Comparison of ENCODE assay signal across 17 cellular contexts in genomic region chr4:183448436-183448835, GRCh38. TPM values are rescaled to one million over a fixed set of nuclear protein-coding genes. Genes with fewer than 3 reads are reported as not detected.
A peak's percentile ranks its signal among the peaks of the same experiment; 100 is the strongest.
DNase-seq lines count a peak whose midpoint lies in the region; ATAC-seq and TF ChIP-seq lines count a peak whose summit lies in the region.
"Had no signal": no experiment of that assay in that cellular context is flagged by ENCODE, and none has a peak within 500 bp of the region (broad histone marks: within the 10 kb centered on the region; RNA-seq: fewer than 3 reads in every experiment).

No MANE protein-coding gene starts in this region.

- peak overlapping the region; percentile 97 for H3K4me2 ChIP-seq in BLaER1
- peak overlapping the region; percentile 76; the same call in 1 of the 2 replicates for H3K4me2 ChIP-seq in DND-41 (ENCODE audit: insufficient read depth, low read length)

- peaks cover 49% of the 10 kb centered on the region for H3K36me3 Mint-ChIP-seq in activated CD8-positive, alpha-beta T cell treated with anti-CD3 and anti-CD28 coated beads for 36 hours (ENCODE audit: low read depth)
- H3K36me3 Mint-ChIP-seq in immature natural killer cell (peaks cover 0 to 23% (median 18%) of the 10 kb centered on the region in 3 donors), glutamatergic neuron (ENCODE audit: unreplicated experiment) (no peaks in the 10 kb centered on the region)

- CTCF ChIA-PET in activated CD8-positive, alpha-beta T cell treated with anti-CD3 and anti-CD28 coated beads for 36 hours (lab: Charles Lee): no interaction called here

- H3K9me3 ChIP-seq in BLaER1 (no peaks in the 10 kb centered on the region), DND-41 (ENCODE audit: insufficient read depth, low read length, severe bottlenecking) (no peaks in the 10 kb centered on the region), HAP-1 (no peaks in the 10 kb centered on the region)
- H3K9me3 ChIP-seq: breast epithelium, testis had no signal

- H4K20me1 ChIP-seq in BLaER1 (peaks cover 46% of the 10 kb centered on the region), DND-41 (ENCODE audit: insufficient read depth, low read length) (peaks cover 27% of the 10 kb centered on the region)

- peaks cover 67% of the 10 kb centered on the region for H3K36me3 ChIP-seq in BLaER1
- peaks cover 64% of the 10 kb centered on the region for H3K36me3 ChIP-seq in DND-41 (ENCODE audit: insufficient read depth, low read length)
- H3K36me3 ChIP-seq in HAP-1 (replicated peaks): peaks cover 47% of the 10 kb centered on the region

- H2AFZ ChIP-seq in DND-41 (ENCODE audit: low read depth, low read length): no peak overlapping the region

- no peak overlapping the region for H3K9ac ChIP-seq in BLaER1
- no peak overlapping the region for H3K9ac ChIP-seq in DND-41 (ENCODE audit: low read depth, low read length)

- POLR2A ChIA-PET in activated CD8-positive, alpha-beta T cell treated with anti-CD3 and anti-CD28 coated beads for 36 hours (lab: Charles Lee): interaction anchor here (1.6 kb wide), 1 partner anchor 57 kb away, joined by 5 read pairs; the partner anchor contains the start of gene ING2

- H3K4me3 Mint-ChIP-seq in activated CD8-positive, alpha-beta T cell treated with anti-CD3 and anti-CD28 coated beads for 36 hours: peak overlapping the region; percentile 16
- H3K4me3 Mint-ChIP-seq in immature natural killer cell (peak overlapping the region in 2 of 5 donors; percentile 12 to 50), glutamatergic neuron (ENCODE audit: unreplicated experiment) (no peak overlapping the region)

- no peak overlapping the region for H3K4me3 ChIP-seq in BLaER1
- H3K4me3 ChIP-seq in DND-41 (ENCODE audit: low read depth in 1 of 2, low read length in 2 of 2): no peak overlapping the region
- H3K4me3 ChIP-seq in HAP-1: no peak overlapping the region
- H3K4me3 ChIP-seq: breast epithelium, testis had no signal

- no peaks in the 10 kb centered on the region for H3K27me3 Mint-ChIP-seq in activated CD8-positive, alpha-beta T cell treated with anti-CD3 and anti-CD28 coated beads for 36 hours
- H3K27me3 Mint-ChIP-seq in immature natural killer cell (ENCODE audit: low read depth in 3 of 3) (peaks cover 5 to 11% (median 8%) of the 10 kb centered on the region in 3 donors), glutamatergic neuron (ENCODE audit: unreplicated experiment) (peaks cover 7% of the 10 kb centered on the region)

- ATAC-seq in DND-41 (ENCODE audit: insufficient read depth, low read depth): no peak
- ATAC-seq in activated CD8-positive, alpha-beta T cell treated with anti-CD3 and anti-CD28 coated beads for 36 hours: no peak
- ATAC-seq in HG02884 (IDR thresholded peaks at IDR 0.05; ENCODE audit: unreplicated experiment): no peak
- ATAC-seq: left cardiac atrium had no signal

- H3K9me3 Mint-ChIP-seq in activated CD8-positive, alpha-beta T cell treated with anti-CD3 and anti-CD28 coated beads for 36 hours: no peaks in the 10 kb centered on the region
- H3K9me3 Mint-ChIP-seq in immature natural killer cell (no peaks in the 10 kb centered on the region), glutamatergic neuron (ENCODE audit: unreplicated experiment) (peaks cover 9% of the 10 kb centered on the region)

- DNase-seq in DND-41 (no peak), immature natural killer cell (no peak), HAP-1 (ENCODE audit: low spot score in 2 of 2) (no peak), glutamatergic neuron (no peak), DMS114 treated with DMSO at 0.1 percent for 48 hours (lab: John Stamatoyannopoulos, UW; ENCODE audit: unreplicated experiment) (no peak)
- no peak for DNase-seq in activated CD8-positive, alpha-beta T cell treated with anti-CD3 and anti-CD28 coated beads for 36 hours
- DNase-seq: activated CD8-positive, alpha-beta memory T cell treated with anti-CD3 and anti-CD28 coated beads, Interleukin-2, amount 50 U/mL, for 4 hours; GDM1; head of caudate nucleus; left cardiac atrium; NCI-H1105 treated with DMSO at 0.1 percent for 48 hours; RPMI8226; testis had no signal

- H3K27me3 ChIP-seq in BLaER1: no peaks in the 10 kb centered on the region
- H3K27me3 ChIP-seq in DND-41 (ENCODE audit: insufficient read depth, low read length, poor library complexity): no peaks in the 10 kb centered on the region
- no peaks in the 10 kb centered on the region for H3K27me3 ChIP-seq in HAP-1 (ENCODE audit: low read depth)
- H3K27me3 ChIP-seq: breast epithelium, testis had no signal

- intact Hi-C loops in activated CD8-positive, alpha-beta T cell treated with anti-CD3 and anti-CD28 coated beads for 36 hours (cut with micrococcal nuclease): no loop called here

- H3K27ac ChIP-seq in BLaER1: no peak overlapping the region
- no peak overlapping the region for H3K27ac ChIP-seq in DND-41 (ENCODE audit: low read length)
- H3K27ac ChIP-seq: breast epithelium, C4-2B, testis had no signal

- H3K4me1 Mint-ChIP-seq in activated CD8-positive, alpha-beta T cell treated with anti-CD3 and anti-CD28 coated beads for 36 hours (ENCODE audit: low read depth): peaks cover 38% of the 10 kb centered on the region
- H3K4me1 Mint-ChIP-seq in immature natural killer cell (peaks cover 48 to 60% of the 10 kb centered on the region in 2 donors), glutamatergic neuron (ENCODE audit: low read depth, unreplicated experiment) (peaks cover 5% of the 10 kb centered on the region)

- H3K4me1 ChIP-seq in BLaER1 (peaks cover 35% of the 10 kb centered on the region), DND-41 (ENCODE audit: insufficient read depth, low read length) (peaks cover 28% of the 10 kb centered on the region), HAP-1 (peaks cover 18% of the 10 kb centered on the region)

- no peak overlapping the region for H3K27ac Mint-ChIP-seq in activated CD8-positive, alpha-beta T cell treated with anti-CD3 and anti-CD28 coated beads for 36 hours
- H3K27ac Mint-ChIP-seq in immature natural killer cell (peak overlapping the region in 4 of 6 donors; percentile 14 to 96 (median 62)), glutamatergic neuron (ENCODE audit: unreplicated experiment) (no peak overlapping the region)

- TF ChIP-seq CTCF in DND-41 (IDR thresholded peaks at IDR 0.05; ENCODE audit: borderline replicate concordance, extremely low read depth, low read length, poor library complexity, severe bottlenecking) (no peak), glutamatergic neuron (IDR thresholded peaks at IDR 0.05; ENCODE audit: partially characterized antibody, unreplicated experiment) (no peak)
- TF ChIP-seq CTCF in activated CD8-positive, alpha-beta T cell treated with anti-CD3 and anti-CD28 coated beads for 36 hours (IDR thresholded peaks at IDR 0.05): no peak

- peaks cover 55% of the 10 kb centered on the region for H3K79me2 ChIP-seq in DND-41 (ENCODE audit: insufficient read depth, low read length)

- in situ Hi-C loops in HAP-1 (cut with MboI; ENCODE audit: low sequenced_read_pairs): no loop called here

RNA-seq across cellular contexts. Expression of gene CDKN2AIP, which starts 4.0 kb away (rescaled TPM):
- total RNA-seq in activated CD8-positive, alpha-beta T cell treated with anti-CD3 and anti-CD28 coated beads for 36 hours: 10 to 100 TPM; 26.4 to 26.6 TPM
- 10 to 100 TPM; 10.7 to 41.3 (median 28.8) TPM for polyA plus RNA-seq in immature natural killer cell
- total RNA-seq in glutamatergic neuron (ENCODE audit: unreplicated experiment): 15.9 TPM

RNA-seq across cellular contexts. Expression of gene ING2, which starts 56.4 kb away (rescaled TPM):
- 10 to 100 TPM; 18.2 to 21.0 TPM for total RNA-seq in activated CD8-positive, alpha-beta T cell treated with anti-CD3 and anti-CD28 coated beads for 36 hours
- polyA plus RNA-seq in immature natural killer cell: 10 to 100 TPM in 1 of 3 donors, 1 to 10 TPM in 2; 8.4 to 10.2 (median 9.7) TPM
- 4.8 TPM for total RNA-seq in glutamatergic neuron (ENCODE audit: unreplicated experiment)

Comparison
In these comparisons a context has a peak if more than half of its experiments do, and no peak if none do; other contexts are left out.
1. H3K27ac Mint-ChIP-seq: peak in immature natural killer cell (4 of 6); none in activated CD8-positive, alpha-beta T cell treated with anti-CD3 and anti-CD28 coated beads for 36 hours (single experiment) and glutamatergic neuron (single experiment).